Comparison of ENCODE assay signal across 29 cellular contexts in the genomic region with DNA sequence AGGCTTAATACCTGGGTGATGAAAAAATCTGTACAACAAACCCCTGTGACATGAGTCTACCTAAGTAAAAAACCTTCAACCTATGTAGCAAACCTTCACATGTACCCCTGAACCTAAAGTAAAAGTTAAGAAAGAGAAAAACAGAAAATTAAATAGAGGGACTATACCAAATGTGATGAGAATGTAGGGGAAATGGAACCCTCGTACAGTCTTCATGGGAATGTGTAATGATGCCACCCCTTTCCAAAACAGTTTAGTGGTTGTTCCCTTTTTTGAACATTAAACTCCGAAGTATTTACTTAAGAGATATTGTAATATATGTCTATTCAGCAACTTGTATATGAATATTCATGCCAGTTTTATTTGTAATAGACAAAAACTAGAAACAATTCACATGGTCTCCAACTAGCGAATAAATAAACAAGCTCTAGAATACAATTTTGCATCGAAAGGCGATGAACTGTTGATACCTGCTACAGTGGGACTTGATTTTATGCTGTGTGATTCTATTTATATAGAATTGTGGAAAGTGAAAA. TPM values are rescaled to one million over a fixed set of nuclear protein-coding genes. Genes with fewer than 3 reads are reported as not detected.
"Had no signal": no experiment of that assay in that cellular context is flagged by ENCODE, and none has a peak within 500 bp of the region (broad histone marks: within the 10 kb centered on the region; RNA-seq: fewer than 3 reads in every experiment).

No MANE protein-coding gene starts in this region.

- H3K9me3 ChIP-seq: stomach, suprapubic skin, testis, thoracic aorta, thyroid gland, tibial artery, tibial nerve, transverse colon, upper lobe of left lung, upper lobe of right lung, uterus, vagina had no signal

- H3K27ac ChIP-seq: stomach, suprapubic skin, testis, thoracic aorta, thyroid gland, tibial artery, tibial nerve, transverse colon, upper lobe of left lung, upper lobe of right lung, uterus, vagina had no signal

- H3K36me3 ChIP-seq: stomach, suprapubic skin, thoracic aorta, thyroid gland, tibial artery, tibial nerve, transverse colon, upper lobe of left lung, upper lobe of right lung, uterus, vagina had no signal

- DNase-seq: stimulated activated CD4-positive, alpha-beta T cell treated with anti-CD3 and anti-CD28 coated beads, Interleukin-2, amount 100 ng/mL, for 48 hours; stimulated activated CD4-positive, alpha-beta T cell treated with anti-CD3 and anti-CD28 coated beads, Interleukin-4, amount 100 ng/mL, for 1 hour; stimulated activated CD4-positive, alpha-beta T cell treated with anti-CD3 and anti-CD28 coated beads, Interleukin-4, amount 100 ng/mL, for 24 hours; stimulated activated CD4-positive, alpha-beta T cell treated with anti-CD3 and anti-CD28 coated beads, Interleukin-4, amount 100 ng/mL, for 4 hours; stimulated activated CD8-positive, alpha-beta memory T cell treated with anti-CD3 and anti-CD28 coated beads, Interleukin-4, amount 100 ng/mL, for 48 hours; stimulated activated naive B cell treated with anti-CD40 and anti-IgM and Interleukin-4, amounts not matched to agents 10 μg/mL and 1 μg/mL and 100 μg/mL, for 72 hours; stimulated activated naive CD4-positive, alpha-beta T cell; stimulated activated naive CD4-positive, alpha-beta T cell treated with Interleukin-2 at 50 U/mL for 16 hours; stimulated activated naive CD8-positive, alpha-beta T cell treated with anti-CD3 and anti-CD28 coated beads, Interleukin-15, amount 100 ng/mL, for 72 hours; stimulated activated naive CD8-positive, alpha-beta T cell treated with anti-CD3 and anti-CD28 coated beads, Interleukin-15, Interleukin-2, amounts not matched to agents 100 U/mL and 50 U/mL, for 24 hours; stomach; substantia nigra; testis; thyroid gland; tibial artery; transverse colon; trophoblast cell; upper lobe of left lung; upper lobe of right lung; uterus had no signal

- H3K4me1 ChIP-seq: stomach, suprapubic skin, testis, thyroid gland, tibial artery, tibial nerve, transverse colon, upper lobe of left lung, upper lobe of right lung, uterus, vagina had no signal

- H3K27me3 ChIP-seq: testis, thyroid gland, tibial nerve, transverse colon, upper lobe of left lung, upper lobe of right lung, uterus, vagina had no signal

- FAIRE-seq: urothelium cell line had no signal

- ATAC-seq: stimulated activated effector memory CD8-positive, alpha-beta T cell treated with anti-CD3 and anti-CD28 coated beads, Interleukin-12 subunit alpha, Interleukin-12 subunit beta, amount 100 ng/mL, for 72 hours; stimulated activated memory B cell treated with anti-CD40 and anti-IgM and Interleukin-4, amounts not matched to agents 10 μg/mL and 1 μg/mL and 100 μg/mL, for 72 hours; stimulated activated naive B cell treated with anti-CD40 and anti-IgM and Interleukin-4, amounts not matched to agents 10 μg/mL and 1 μg/mL and 100 μg/mL, for 72 hours; stimulated activated naive CD8-positive, alpha-beta T cell treated with anti-CD3 and anti-CD28 coated beads, Interleukin-15, amount 100 ng/mL, for 72 hours; stimulated activated naive CD8-positive, alpha-beta T cell treated with anti-CD3 and anti-CD28 coated beads, Interleukin-15, Interleukin-2, amounts not matched to agents 100 U/mL and 50 U/mL, for 24 hours; upper lobe of right lung had no signal

- H3K4me3 ChIP-seq: stomach, suprapubic skin, testis, thoracic aorta, thyroid gland, tibial artery, tibial nerve, transverse colon, upper lobe of left lung, upper lobe of right lung, uterus, vagina had no signal

RNA-seq across cellular contexts. Expression of a gene that starts 34.1 kb away (rescaled TPM):
- total RNA-seq: suprapubic skin, thoracic aorta, thyroid gland, tibial nerve, transverse colon, upper lobe of left lung, upper lobe of right lung, ureter, vagina had no signal
- polyA plus RNA-seq: stomach, urinary bladder had no signal
